24 cellular contexts compared by ENCODE assay signal in genomic region chr9:14912849-14913248, GRCh38. TPM values are rescaled to one million over a fixed set of nuclear protein-coding genes. Genes with fewer than 3 reads are reported as not detected.
"Had no signal": no experiment of that assay in that cellular context is flagged by ENCODE, and none has a peak within 500 bp of the region (broad histone marks: within the 10 kb centered on the region; RNA-seq: fewer than 3 reads in every experiment).

No MANE protein-coding gene starts in this region.

- H3K4me3 ChIP-seq: breast epithelium, Peyer's patch, SJSA1 had no signal

- H3K36me3 ChIP-seq: breast epithelium, Peyer's patch, SJSA1 had no signal

- H3K27ac ChIP-seq: breast epithelium, KMS-11, Peyer's patch, RWPE1, SJSA1 had no signal

- H3K9ac ChIP-seq: KMS-11 had no signal

- DNase-seq: activated B cell treated with CpG ODN at 0.5 μM for 24 hours; activated CD4-positive, alpha-beta T cell treated with anti-CD3 and anti-CD28 coated beads for 1 hour; activated CD4-positive, alpha-beta T cell treated with anti-CD3 and anti-CD28 coated beads, Interleukin-2, amount 10 ng/mL, durations not matched to agents 24 days and 14 days; activated CD4-positive, alpha-beta T cell treated with anti-CD3 and anti-CD28 coated beads, Interleukin-2, amount 50 U/mL, for 48 hours; activated CD8-positive, alpha-beta memory T cell treated with anti-CD3 and anti-CD28 coated beads, Interleukin-2, amount 10 ng/mL, durations not matched to agents 7 days and 5 days; activated effector memory CD4-positive, alpha-beta T cell treated with Interleukin-2 at 50 U/mL for 16 hours; activated naive CD4-positive, alpha-beta T cell; activated T-cell treated with anti-CD3 and anti-CD28 coated beads, Interleukin-2, amount 50 U/mL, for 24 hours; aorta; caudate nucleus; NCI-H1092; NCI-H1417; NCI-H1930; NCI-H2171; NCI-H524; NCI-H774; Right ventricle myocardium superior had no signal

- H3K4me2 ChIP-seq: KMS-11 had no signal

- ATAC-seq: activated CD8-positive, alpha-beta memory T cell treated with anti-CD3 and anti-CD28 coated beads, Interleukin-2, amount 10 ng/mL, durations not matched to agents 7 days and 5 days had no signal

- H3K4me1 ChIP-seq: breast epithelium had no signal

- H3K27me3 ChIP-seq: breast epithelium, Peyer's patch, SJSA1 had no signal

- H3K9me3 ChIP-seq: breast epithelium, Peyer's patch, SJSA1 had no signal

RNA-seq across cellular contexts. Expression of gene FREM1, which starts 2.6 kb away (rescaled TPM):
- total RNA-seq: activated B cell treated with CpG ODN at 0.5 μM for 24 hours; activated CD4-positive, alpha-beta T cell treated with anti-CD3 and anti-CD28 coated beads, Interleukin-2, amount 10 ng/mL, durations not matched to agents 24 days and 14 days; activated CD8-positive, alpha-beta memory T cell treated with anti-CD3 and anti-CD28 coated beads, Interleukin-2, amount 10 ng/mL, durations not matched to agents 7 days and 5 days; activated T-helper 1 cell treated with anti-CD3 and anti-CD28 coated beads, Interleukin-12 subunit alpha, Interleukin-12 subunit beta, Interleukin-2, Interleukin-4 antibody, amounts not matched to agents 30 ng/mL and 10 ng/mL and 1 ng/mL, durations not matched to agents 14 hours and 24 hours and 36 hours; MCF 10A had no signal
